ENCODE assay signal across 19 cellular contexts in genomic region chr5:21792736-21793135, GRCh38.
DNase-seq lines count a peak whose midpoint lies in the region; ATAC-seq and TF ChIP-seq lines count a peak whose summit lies in the region.
"Had no signal": no experiment of that assay in that cellular context is flagged by ENCODE, and none has a peak within 500 bp of the region (broad histone marks: within the 10 kb centered on the region; RNA-seq: fewer than 3 reads in every experiment).

No MANE protein-coding gene starts in this region.

- peaks cover 13% of the 10 kb centered on the region; the same call in 1 of the 2 replicates for H3F3A ChIP-seq in GM23248 (ENCODE audit: insufficient read depth)

- no peaks in the 10 kb centered on the region for H3K27me3 ChIP-seq in GM23248 (replicated peaks; ENCODE audit: insufficient read depth)
- no peaks in the 10 kb centered on the region for H3K27me3 ChIP-seq in skeletal muscle satellite cell (ENCODE audit: control insufficient read depth, insufficient read depth, low read length)
- H3K27me3 ChIP-seq: BLaER1 treated with 17β-estradiol and CSF1 and Interleukin-3, amounts not matched to agents 10 nM and 100 nM; SJSA1 had no signal

- H3K9ac ChIP-seq in GM23248, result no peak overlapping the region
- H3K9ac ChIP-seq in skeletal muscle satellite cell (ENCODE audit: low read depth, low read length), result no peak overlapping the region
- H3K9ac ChIP-seq: BLaER1 treated with 17β-estradiol and CSF1 and Interleukin-3, amounts not matched to agents 10 nM and 100 nM had no signal

- peak overlapping the region; percentile 13 for H3K4me2 ChIP-seq in GM23248 (ENCODE audit: unreplicated experiment)
- H3K4me2 ChIP-seq in skeletal muscle satellite cell (ENCODE audit: low read length), result peak overlapping the region; percentile 37
- H3K4me2 ChIP-seq: BLaER1 treated with 17β-estradiol and CSF1 and Interleukin-3, amounts not matched to agents 10 nM and 100 nM had no signal

- H3K9me3 ChIP-seq in GM23248 (ENCODE audit: low read depth) (no peaks in the 10 kb centered on the region), skeletal muscle satellite cell (replicated peaks; ENCODE audit: low read length) (no peaks in the 10 kb centered on the region)
- H3K9me3 ChIP-seq: BLaER1 treated with 17β-estradiol and CSF1 and Interleukin-3, amounts not matched to agents 10 nM and 100 nM; SJSA1 had no signal

- no peaks in the 10 kb centered on the region for H3K9me3 Mint-ChIP-seq in activated naive CD8-positive, alpha-beta T cell treated with anti-CD3 and anti-CD28 coated beads, Interleukin-2, amount 50 U/mL, for 24 hours

- H3K36me3 ChIP-seq in GM23248 (ENCODE audit: low read depth) (no peaks in the 10 kb centered on the region), skeletal muscle satellite cell (ENCODE audit: insufficient read depth, low read length) (no peaks in the 10 kb centered on the region)
- H3K36me3 ChIP-seq: BLaER1 treated with 17β-estradiol and CSF1 and Interleukin-3, amounts not matched to agents 10 nM and 100 nM; SJSA1 had no signal

- H2AFZ ChIP-seq in GM23248, result no peak overlapping the region

- DNase-seq in GM23248 (no peak), NCI-H226 (peak; percentile 18), choroid plexus epithelial cell (ENCODE audit: low read depth) (peak; percentile 12)
- DNase-seq in activated naive CD8-positive, alpha-beta T cell treated with anti-CD3 and anti-CD28 coated beads, Interleukin-2, amount 50 U/mL, for 24 hours, result no peak
- DNase-seq: AML-193; CD4-positive, alpha-beta T cell; KG1; NCI-H1048; NCI-H1417 treated with DMSO at 0.1 percent for 48 hours; NCI-H187 treated with DMSO at 0.1 percent for 48 hours; NCI-H2171 treated with DMSO at 0.1 percent for 48 hours; NCI-H524; NCI-H774 had no signal

- no peaks in the 10 kb centered on the region for H4K20me1 ChIP-seq in GM23248 (ENCODE audit: insufficient read depth)
- H4K20me1 ChIP-seq: BLaER1 treated with 17β-estradiol and CSF1 and Interleukin-3, amounts not matched to agents 10 nM and 100 nM had no signal

- no peak for ATAC-seq in HG03159 (IDR thresholded peaks at IDR 0.05; ENCODE audit: unreplicated experiment)
- no peak for ATAC-seq in activated naive CD8-positive, alpha-beta T cell treated with anti-CD3 and anti-CD28 coated beads, Interleukin-2, amount 50 U/mL, for 24 hours
- ATAC-seq in HG02759 (IDR thresholded peaks at IDR 0.05; ENCODE audit: unreplicated experiment), result no peak
- ATAC-seq: Right ventricle myocardium inferior had no signal

- no peaks in the 10 kb centered on the region for H3K27me3 Mint-ChIP-seq in activated naive CD8-positive, alpha-beta T cell treated with anti-CD3 and anti-CD28 coated beads, Interleukin-2, amount 50 U/mL, for 24 hours
- H3K27me3 Mint-ChIP-seq: CD4-positive, alpha-beta T cell had no signal

- H3K27ac Mint-ChIP-seq in activated naive CD8-positive, alpha-beta T cell treated with anti-CD3 and anti-CD28 coated beads, Interleukin-2, amount 50 U/mL, for 24 hours, result no peak overlapping the region
- H3K27ac Mint-ChIP-seq: CD4-positive, alpha-beta T cell had no signal

- H3K4me3 Mint-ChIP-seq in activated naive CD8-positive, alpha-beta T cell treated with anti-CD3 and anti-CD28 coated beads, Interleukin-2, amount 50 U/mL, for 24 hours, result no peak overlapping the region
- H3K4me3 Mint-ChIP-seq: CD4-positive, alpha-beta T cell had no signal

- no peak overlapping the region for H3K4me3 ChIP-seq in GM23248
- no peak overlapping the region for H3K4me3 ChIP-seq in choroid plexus epithelial cell (ENCODE audit: low read depth, low read length)
- no peak overlapping the region for H3K4me3 ChIP-seq in skeletal muscle satellite cell (ENCODE audit: low read length)
- H3K4me3 ChIP-seq: BLaER1 treated with 17β-estradiol and CSF1 and Interleukin-3, amounts not matched to agents 10 nM and 100 nM; SJSA1 had no signal

- in situ Hi-C loops in GM23248 (cut with MboI), result no loop called here

- no peaks in the 10 kb centered on the region for H3K79me2 ChIP-seq in GM23248 (ENCODE audit: insufficient read depth)

- H3K4me1 ChIP-seq in GM23248 (ENCODE audit: insufficient read depth) (peaks cover 15% of the 10 kb centered on the region; the same call in 1 of the 2 replicates), skeletal muscle satellite cell (ENCODE audit: control insufficient read depth, insufficient read depth, low read length) (peaks cover 24% of the 10 kb centered on the region)
- H3K4me1 ChIP-seq: BLaER1 treated with 17β-estradiol and CSF1 and Interleukin-3, amounts not matched to agents 10 nM and 100 nM; SJSA1 had no signal

- H3K9me2 ChIP-seq in GM23248 (ENCODE audit: insufficient read depth), result no peaks in the 10 kb centered on the region

- H3K27ac ChIP-seq in GM23248, result no peak overlapping the region
- H3K27ac ChIP-seq: BLaER1 treated with 17β-estradiol and CSF1 and Interleukin-3, amounts not matched to agents 10 nM and 100 nM; SJSA1 had no signal

- no peaks in the 10 kb centered on the region for H3K36me3 Mint-ChIP-seq in activated naive CD8-positive, alpha-beta T cell treated with anti-CD3 and anti-CD28 coated beads, Interleukin-2, amount 50 U/mL, for 24 hours (ENCODE audit: low read depth)

- 45 to 47% methylated on average over 2 of the region's 2 CpGs for WGBS in GM23248 (ENCODE audit: low coverage in 1 of 2, low lambda C conversion rate in 2 of 2, missing lambda C conversion rate in 2 of 2), 2 experiments

- no peak for TF ChIP-seq CTCF in choroid plexus epithelial cell (conservative IDR thresholded peaks at IDR 0.05; ENCODE audit: low read depth, low read length)

- no peaks in the 10 kb centered on the region for H3K4me1 Mint-ChIP-seq in activated naive CD8-positive, alpha-beta T cell treated with anti-CD3 and anti-CD28 coated beads, Interleukin-2, amount 50 U/mL, for 24 hours

Comparison
In these comparisons a context has a peak if more than half of its experiments do, and no peak if none do; other contexts are left out.
1. DNase-seq: peak in NCI-H226 (single experiment) and choroid plexus epithelial cell (single experiment); none in GM23248 (single experiment) and activated naive CD8-positive, alpha-beta T cell treated with anti-CD3 and anti-CD28 coated beads, Interleukin-2, amount 50 U/mL, for 24 hours (single experiment).